8 cellular contexts compared by ENCODE assay signal in genomic region chr2:170928824-170929685, GRCh38. TPM values are rescaled to one million over a fixed set of nuclear protein-coding genes. Genes with fewer than 3 reads are reported as not detected.
A peak's percentile ranks its signal among the peaks of the same experiment; 100 is the strongest.
DNase-seq lines count a peak whose midpoint lies in the region; ATAC-seq and TF ChIP-seq lines count a peak whose summit lies in the region.

Gene GORASP2 (plus strand): TSS chr2:170929253. CDS start chr2:170929341, 88 bp downstream.

- H3K4me3 ChIP-seq in adrenal gland, result peak within 1 kb of the TSS; percentile 26 to 97 (median 66)
- H3K4me3 ChIP-seq in heart left ventricle, result peak within 1 kb of the TSS; percentile 73 to 97 (median 91)
- H3K4me3 ChIP-seq in upper lobe of left lung, result peak within 1 kb of the TSS; percentile 65 to 97 (median 84)

- H3K27ac ChIP-seq in adrenal gland (peak within 1 kb of the TSS; percentile 64 to 96 (median 95)), heart left ventricle (peak within 1 kb of the TSS; percentile 82 to 97 (median 94)), upper lobe of left lung (peak within 1 kb of the TSS; percentile 86 to 99 (median 94))

- TF ChIP-seq CTCF in GM13976 (IDR thresholded peaks at IDR 0.05; ENCODE audit: borderline replicate concordance, control extremely low read depth, extremely low read depth, insufficient read depth, missing control alignments) (peak; percentile 99), adrenal gland (IDR thresholded peaks at IDR 0.05) (peak; percentile 81 to 99 (median 95)), heart left ventricle (IDR thresholded peaks at IDR 0.05) (peak in 10 of 12 donors; percentile 95 to 100 (median 98)), upper lobe of left lung (IDR thresholded peaks at IDR 0.05) (peak; percentile 98 to 100 (median 99))

- intact Hi-C loops in adrenal gland (cut with DNase I) (no loop called here), heart left ventricle (cut with DNase I) (loop anchor here in 2 of 10 donors (2.0 to 5.0 kb wide), 3 partner anchors 232 to 506 kb away; partner anchors contain the start of genes DCAF17 (in 1 of the 2) and TLK1 (in 1 of the 2)), posterior cingulate gyrus (cut with DNase I) (loop anchor here (2.0 kb wide), 1 partner anchor 488 kb away; no protein-coding TSS in a partner anchor)

- TF ChIP-seq POLR2A in adrenal gland (IDR thresholded peaks at IDR 0.05) (peak; percentile 91 to 95), heart left ventricle (IDR thresholded peaks at IDR 0.05) (peak; percentile 32 to 80), upper lobe of left lung (IDR thresholded peaks at IDR 0.05) (peak; percentile 79 to 96 (median 86))

- peak; percentile 92 for ATAC-seq in HG02870 (IDR thresholded peaks at IDR 0.05; ENCODE audit: unreplicated experiment)
- peak; percentile 96 to 99 (median 98) for ATAC-seq in heart left ventricle
- peak; percentile 99 for ATAC-seq in upper lobe of left lung (ENCODE audit: low FRiP score in 2 of 2)

- H3K36me3 ChIP-seq in adrenal gland (replicated peaks in 1 of 2) (no peaks in the 10 kb centered on the region), heart left ventricle (no peaks in the 10 kb centered on the region), upper lobe of left lung (no peaks in the 10 kb centered on the region)

- peak; percentile 98 for DNase-seq in GM13976 (ENCODE audit: low spot score)
- peak; percentile 98 for DNase-seq in NCI-H146 (lab: John Stamatoyannopoulos, UW)
- peak; percentile 95 to 99 (median 97) for DNase-seq in T-helper 1 cell
- DNase-seq in adrenal gland, result peak; percentile 98 to 100 (median 100)
- peak; percentile 98 to 99 (median 99) for DNase-seq in heart left ventricle
- DNase-seq in posterior cingulate gyrus, result peak; percentile 94 to 100 (median 97)
- DNase-seq in upper lobe of left lung, result peak; percentile 99

- in situ Hi-C loops in GM13976 (cut with MboI; ENCODE audit: low sequenced_read_pairs, unreplicated experiment), result loop anchor here (25.0 kb wide), 1 partner anchor 1183 kb away; the partner anchor contains the start of gene DLX2

- H3K27me3 ChIP-seq in adrenal gland (no peaks in the 10 kb centered on the region), heart left ventricle (no peaks in the 10 kb centered on the region), upper lobe of left lung (no peaks in the 10 kb centered on the region)

- H3K4me1 ChIP-seq in adrenal gland (replicated peaks in 1 of 2), result peaks cover 16 to 33% of the 10 kb centered on the region in 2 donors
- H3K4me1 ChIP-seq in heart left ventricle, result peaks cover 0 to 46% (median 32%) of the 10 kb centered on the region in 12 donors
- H3K4me1 ChIP-seq in upper lobe of left lung, result peaks cover 29 to 34% (median 30%) of the 10 kb centered on the region in 4 donors

- peak in 1 of 4 donors; percentile 21 for TF ChIP-seq EP300 in upper lobe of left lung (IDR thresholded peaks at IDR 0.05)

- WGBS in adrenal gland, 4 donors, result 0 to 1% (median 0%) methylated on average over 34 to 95 of the region's 95 CpGs
- WGBS in heart left ventricle, 4 donors, result 0 to 1% (median 0%) methylated on average over 32 to 95 of the region's 95 CpGs
- 1% methylated on average over 21 to 62 of the region's 95 CpGs for WGBS in upper lobe of left lung, 2 donors

- H3K9me3 ChIP-seq in adrenal gland (replicated peaks in 1 of 3) (no peaks in the 10 kb centered on the region), heart left ventricle (no peaks in the 10 kb centered on the region), upper lobe of left lung (no peaks in the 10 kb centered on the region)

RNA-seq across cellular contexts. Expression of gene GORASP2, which starts in this region (rescaled TPM):
- total RNA-seq in adrenal gland, result 100 to 1,000 TPM in 2 of 8 donors, 10 to 100 TPM in 6; 72.2 to 138 (median 89.0) TPM
- 100 to 1,000 TPM in 1 of 3 donors, 10 to 100 TPM in 2; 25.6 to 201 (median 30.2) TPM for polyA plus RNA-seq in adrenal gland
- total RNA-seq in heart left ventricle, result 10 to 100 TPM; 47.5 to 76.1 (median 62.6) TPM
- polyA plus RNA-seq in heart left ventricle, result 10 to 100 TPM; 24.5 to 84.9 TPM
- 10 to 100 TPM; 14.7 to 80.7 (median 59.5) TPM for total RNA-seq in upper lobe of left lung

Comparison
In these comparisons a context has a peak if more than half of its experiments do, and no peak if none do; other contexts are left out.
1. Peak in every context shown above with its lines: DNase-seq, ATAC-seq, H3K4me3 ChIP-seq and H3K27ac ChIP-seq.